1 cellular context compared by ENCODE assay signal in genomic region chr3:149850787-149851582, GRCh38.
TF ChIP-seq lines count a peak whose summit lies in the region.

No MANE protein-coding gene starts in this region.

TF ChIP-seq in GM12878, 131 proteins besides CTCF, POLR2A, EP300 and RAD21:
- no peak for TF ChIP-seq CHD1 (IDR thresholded peaks at IDR 0.05; ENCODE audit: low read depth, low read length)
- TF ChIP-seq CREB1 (IDR thresholded peaks at IDR 0.05; ENCODE audit: low read depth): no peak
- TF ChIP-seq ASH2L (IDR thresholded peaks at IDR 0.05; ENCODE audit: borderline replicate concordance, low read depth): no peak
- no peak for TF ChIP-seq USF1 (IDR thresholded peaks at IDR 0.05; ENCODE audit: borderline replicate concordance, extremely low read length, insufficient read depth, low read depth, low read length)
- no peak for TF ChIP-seq MXI1 (IDR thresholded peaks at IDR 0.05; ENCODE audit: low read depth, low read length)
- TF ChIP-seq NRF1 (conservative IDR thresholded peaks at IDR 0.05; ENCODE audit: low read depth, low read length): no peak
- TF ChIP-seq MAX (IDR thresholded peaks at IDR 0.05; ENCODE audit: low read depth, low read length): no peak
- no peak for TF ChIP-seq TAF1 (IDR thresholded peaks at IDR 0.05; ENCODE audit: borderline replicate concordance, low read depth, low read length)
- TF ChIP-seq ATF7 (IDR thresholded peaks at IDR 0.05; ENCODE audit: low read depth): no peak
- TF ChIP-seq NR2F1 (conservative IDR thresholded peaks at IDR 0.05): no peak
- TF ChIP-seq NR2C1 (IDR thresholded peaks at IDR 0.05): no peak
- TF ChIP-seq HDAC6 (IDR thresholded peaks at IDR 0.05; ENCODE audit: unreplicated experiment): no peak
- no peak for TF ChIP-seq MTA2 (IDR thresholded peaks at IDR 0.05; ENCODE audit: low read depth)
- no peak for TF ChIP-seq GABPA (IDR thresholded peaks at IDR 0.05; ENCODE audit: low read depth)
- TF ChIP-seq IRF3 (IDR thresholded peaks at IDR 0.05): no peak
TF ChIP-seq in GM12878: peak in this region for 0.
